34 cellular contexts compared by ENCODE assay signal in genomic region chr11:109051200-109051599, GRCh38.
"Had no signal": no experiment of that assay in that cellular context is flagged by ENCODE, and none has a peak within 500 bp of the region (broad histone marks: within the 10 kb centered on the region; RNA-seq: fewer than 3 reads in every experiment).

No MANE protein-coding gene starts in this region.

- ATAC-seq: activated CD4-positive, alpha-beta T cell treated with anti-CD3 and anti-CD28 coated beads for 36 hours; activated CD4-positive, CD25-positive, alpha-beta regulatory T cell treated with anti-CD3 and anti-CD28 coated beads, Interleukin-2, amount 50 U/mL, for 24 hours; activated CD8-positive, alpha-beta memory T cell treated with anti-CD3 and anti-CD28 coated beads, Interleukin-2, amount 10 ng/mL, durations not matched to agents 7 days and 5 days; activated CD8-positive, alpha-beta T cell treated with anti-CD3 and anti-CD28 coated beads, Interleukin-2, amount 10 ng/mL, durations not matched to agents 7 days and 5 days; activated naive CD4-positive, alpha-beta T cell treated with anti-CD3 and anti-CD28 coated beads, Interleukin-2, amount 50 U/mL, for 72 hours; body of pancreas had no signal

- FAIRE-seq: astrocyte, TTC549 had no signal

- H3K27ac ChIP-seq: adrenal gland, body of pancreas, brain microvascular endothelial cell, breast epithelium, VCaP had no signal

- H3K27me3 ChIP-seq: adrenal gland, body of pancreas, brain microvascular endothelial cell, breast epithelium had no signal

- H3K36me3 ChIP-seq: adrenal gland, brain microvascular endothelial cell, breast epithelium had no signal

- H3K9me3 ChIP-seq: adrenal gland, body of pancreas, breast epithelium had no signal

- DNase-seq: activated CD4-positive, alpha-beta memory T cell treated with anti-CD3 and anti-CD28 coated beads, Interleukin-2, amount 10 ng/mL, durations not matched to agents 7 days and 5 days; activated CD4-positive, alpha-beta T cell treated with anti-CD3 and anti-CD28 coated beads for 1 hour; activated CD4-positive, alpha-beta T cell treated with anti-CD3 and anti-CD28 coated beads for 36 hours; activated CD4-positive, alpha-beta T cell treated with anti-CD3 and anti-CD28 coated beads for 48 hours; activated CD4-positive, alpha-beta T cell treated with anti-CD3 and anti-CD28 coated beads, Interleukin-2, amount 10 ng/mL, durations not matched to agents 7 days and 5 days; activated CD4-positive, alpha-beta T cell treated with anti-CD3 and anti-CD28 coated beads, Interleukin-2, amount 50 U/mL, for 48 hours; activated CD4-positive, CD25-positive, alpha-beta regulatory T cell; activated CD8-positive, alpha-beta memory T cell treated with anti-CD3 and anti-CD28 coated beads for 24 hours; activated CD8-positive, alpha-beta memory T cell treated with anti-CD3 and anti-CD28 coated beads, Interleukin-2, amount 10 ng/mL, durations not matched to agents 7 days and 5 days; activated CD8-positive, alpha-beta memory T cell treated with anti-CD3 and anti-CD28 coated beads, Interleukin-2, amount 50 U/mL, for 48 hours; activated CD8-positive, alpha-beta T cell treated with anti-CD3 and anti-CD28 coated beads, Interleukin-2, amount 10 ng/mL, durations not matched to agents 7 days and 5 days; activated effector memory CD4-positive, alpha-beta T cell treated with anti-CD3 and anti-CD28 coated beads, Interleukin-2, amount 50 U/mL, for 16 hours; activated gamma-delta T cell treated with Interleukin-2 at 50 U/mL for 16 hours; activated naive CD4-positive, alpha-beta T cell; activated naive CD4-positive, alpha-beta T cell treated with anti-CD3 and anti-CD28 coated beads for 36 hours; activated naive CD4-positive, alpha-beta T cell treated with anti-CD3 and anti-CD28 coated beads, Interleukin-2, amount 50 U/mL, for 16 hours; activated naive CD8-positive, alpha-beta T cell treated with anti-CD3 and anti-CD28 coated beads for 36 hours; activated T-cell treated with anti-CD3 and anti-CD28 coated beads, Interleukin-2, amount 50 U/mL, for 24 hours; activated T-cell treated with anti-CD3 and anti-CD28 coated beads, Interleukin-2, amount 50 U/mL, for 48 hours; adrenal gland; amniotic stem cell; aorta; body of pancreas; brain microvascular endothelial cell; central memory CD4-positive, alpha-beta T cell; T-helper 1 cell; T-helper 2 cell; T-helper 9 cell had no signal

- H3K4me1 ChIP-seq: adrenal gland, body of pancreas, breast epithelium had no signal

- H3K4me3 ChIP-seq: adrenal gland, body of pancreas, breast epithelium had no signal
